Comparison of ENCODE assay signal across 19 cellular contexts in the genomic region with DNA sequence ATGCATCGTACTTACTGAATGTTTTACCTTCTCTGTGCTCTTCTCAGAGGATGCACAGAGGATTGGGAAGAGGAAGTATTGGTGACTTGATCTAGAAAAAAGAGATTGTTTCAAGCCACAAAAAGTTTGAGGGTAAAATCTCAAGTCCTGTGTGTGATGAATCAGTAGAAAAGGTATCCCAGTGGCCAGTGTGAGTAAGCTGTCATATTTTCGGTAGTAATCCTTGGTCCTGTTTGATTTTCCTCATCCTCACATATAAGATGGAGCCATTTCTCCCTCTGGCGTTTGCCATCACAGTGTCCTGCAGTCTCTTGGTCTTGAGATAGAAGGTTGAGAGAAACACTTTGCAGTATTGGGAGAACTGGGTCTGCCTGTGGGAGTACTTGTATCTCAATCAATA.
DNase-seq lines count a peak whose midpoint lies in the region; ATAC-seq and TF ChIP-seq lines count a peak whose summit lies in the region.
"Had no signal": no experiment of that assay in that cellular context is flagged by ENCODE, and none has a peak within 500 bp of the region (broad histone marks: within the 10 kb centered on the region; RNA-seq: fewer than 3 reads in every experiment).

No MANE protein-coding gene starts in this region.

- peak overlapping the region; percentile 54 for H3K4me3 Mint-ChIP-seq in HFFc6
- H3K4me3 Mint-ChIP-seq: activated T-cell treated with anti-CD3 and anti-CD28 coated beads, Interleukin-2, amount 50 U/mL, for 24 hours had no signal

- DNase-seq in AG04450 (ENCODE audit: low read depth, low spot score) (peak; percentile 21), HFFc6 (peak; percentile 80), amniotic epithelial cell (ENCODE audit: low read depth) (peak; percentile 63), hepatic stellate cell (ENCODE audit: low spot score) (peak; percentile 43), activated T-cell treated with anti-CD3 and anti-CD28 coated beads for 4 hours (no peak), ureter (ENCODE audit: low spot score) (no peak)
- DNase-seq: activated CD4-positive, CD25-positive, alpha-beta regulatory T cell treated with anti-CD3 and anti-CD28 coated beads, Interleukin-2, amount 50 U/mL, for 72 hours; activated T-cell treated with anti-CD3 and anti-CD28 coated beads, Interleukin-2, amount 50 U/mL, for 24 hours; DMS53; dorsolateral prefrontal cortex; gastrocnemius medialis; NCI-H146; NCI-H524; SW 1271 had no signal

- H3K36me3 Mint-ChIP-seq in HFFc6 (ENCODE audit: low read depth), result peaks cover 19% of the 10 kb centered on the region

- H3K27ac Mint-ChIP-seq in HFFc6, result peak overlapping the region; percentile 80
- H3K27ac Mint-ChIP-seq: activated T-cell treated with anti-CD3 and anti-CD28 coated beads, Interleukin-2, amount 50 U/mL, for 24 hours had no signal

- no peaks in the 10 kb centered on the region for H3K9me3 Mint-ChIP-seq in HFFc6

- no peak for ATAC-seq in HG03280 (IDR thresholded peaks at IDR 0.05; ENCODE audit: unreplicated experiment)
- no peak for ATAC-seq in HG03025 (IDR thresholded peaks at IDR 0.05; ENCODE audit: low FRiP score, unreplicated experiment)
- ATAC-seq: gastrocnemius medialis, GM12878 had no signal

- H3K27me3 ChIP-seq in AG04450 (ENCODE audit: control insufficient read depth, insufficient read depth, low read length), result no peaks in the 10 kb centered on the region
- H3K27me3 ChIP-seq: BLaER1, dorsolateral prefrontal cortex, gastrocnemius medialis had no signal

- POLR2A ChIA-PET in AG04450 (lab: Yijun Ruan, JAX), result no interaction called here

- H3K4me3 ChIP-seq in AG04450 (ENCODE audit: low read depth, low read length), result no peak overlapping the region
- H3K4me3 ChIP-seq: BLaER1, dorsolateral prefrontal cortex, gastrocnemius medialis, GM12878 had no signal

- TF ChIP-seq CTCF in AG04450 (IDR thresholded peaks at IDR 0.05; ENCODE audit: low read depth, low read length) (peak; percentile 34), HFFc6 (IDR thresholded peaks at IDR 0.05) (peak; percentile 73)

- H3K9me3 ChIP-seq in AG04450 (ENCODE audit: control insufficient read depth, insufficient read depth, low read length), result no peaks in the 10 kb centered on the region
- H3K9me3 ChIP-seq: BLaER1, gastrocnemius medialis had no signal

- H3K4me1 Mint-ChIP-seq in HFFc6 (ENCODE audit: low read depth), result peaks cover 68% of the 10 kb centered on the region

- no peaks in the 10 kb centered on the region for H3K27me3 Mint-ChIP-seq in HFFc6 (ENCODE audit: insufficient read depth)
- H3K27me3 Mint-ChIP-seq: activated T-cell treated with anti-CD3 and anti-CD28 coated beads, Interleukin-2, amount 50 U/mL, for 24 hours had no signal

- CTCF ChIA-PET in AG04450 (lab: Charles Lee), result no interaction called here

- no peak overlapping the region for H3K27ac ChIP-seq in AG04450 (ENCODE audit: low read depth, low read length)
- H3K27ac ChIP-seq: BLaER1, dorsolateral prefrontal cortex, parathyroid adenoma had no signal

Comparison
In these comparisons a context has a peak if more than half of its experiments do, and no peak if none do; other contexts are left out.
1. DNase-seq: peak in AG04450 (single experiment), HFFc6 (single experiment), amniotic epithelial cell (single experiment) and hepatic stellate cell (single experiment); none in activated T-cell treated with anti-CD3 and anti-CD28 coated beads for 4 hours (single experiment) and ureter (single experiment).